In the genomic region with DNA sequence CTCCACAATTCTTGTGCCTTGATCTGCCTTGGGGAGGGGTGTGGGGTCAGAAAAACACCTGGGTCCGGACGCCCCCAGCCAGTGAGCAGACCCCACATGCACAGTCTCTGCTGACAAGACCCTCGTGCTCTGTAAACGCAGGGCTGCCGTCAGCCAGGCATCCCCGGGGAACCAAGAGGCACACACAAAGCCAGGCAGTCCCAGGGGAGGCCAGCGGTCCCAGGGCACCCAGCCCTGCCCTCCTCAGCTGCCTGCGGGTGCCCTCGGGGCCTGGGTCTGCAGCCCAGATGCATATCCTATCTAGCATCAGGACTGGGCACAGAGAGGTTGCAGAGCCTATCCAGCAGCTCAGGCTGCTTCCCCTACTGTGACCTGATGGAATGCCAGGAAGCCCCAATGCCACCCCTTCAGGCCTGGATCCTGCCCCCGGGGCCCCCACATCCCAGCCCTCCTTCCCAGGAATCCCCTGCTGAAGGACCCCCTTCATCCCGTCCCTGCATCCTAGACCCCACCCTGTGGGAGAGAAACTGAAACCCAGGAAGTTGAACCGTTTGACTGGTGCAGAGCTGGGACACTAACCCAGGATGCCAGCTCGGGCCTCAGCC, we compare ENCODE assay signal across 20 cellular contexts.
"Had no signal": no experiment of that assay in that cellular context is flagged by ENCODE, and none has a peak within 500 bp of the region (broad histone marks: within the 10 kb centered on the region; RNA-seq: fewer than 3 reads in every experiment).

No MANE protein-coding gene starts in this region.

- DNase-seq: activated CD4-positive, alpha-beta T cell treated with anti-CD3 and anti-CD28 coated beads for 1 hour; activated CD4-positive, alpha-beta T cell treated with anti-CD3 and anti-CD28 coated beads, Interleukin-2, amount 50 U/mL, for 4 hours; activated CD8-positive, alpha-beta memory T cell treated with anti-CD3 and anti-CD28 coated beads for 24 hours; activated CD8-positive, alpha-beta memory T cell treated with anti-CD3 and anti-CD28 coated beads, Interleukin-2, amount 50 U/mL, for 48 hours; activated naive CD4-positive, alpha-beta T cell treated with Interleukin-2 at 50 U/mL for 16 hours; activated T-cell treated with anti-CD3 and anti-CD28 coated beads, Interleukin-2, amount 50 U/mL, for 4 hours; heart right ventricle; mammary epithelial cell; psoas muscle; stimulated activated CD4-positive, alpha-beta T cell treated with anti-CD3 and anti-CD28 coated beads, Interleukin-2, amount 100 ng/mL, for 24 hours; stimulated activated naive CD8-positive, alpha-beta T cell treated with anti-CD3 and anti-CD28 coated beads, Interleukin-15, amount 100 ng/mL, for 72 hours; T-helper 9 cell; tibial artery had no signal

- H3K27ac ChIP-seq: epithelial cell of prostate, heart right ventricle, left lung, pancreas, psoas muscle, tibial artery had no signal

- H3K36me3 Mint-ChIP-seq: mesothelial cell of epicardium; natural killer cell treated with Interleukin-12 subunit alpha and Interleukin-12 subunit beta and Interleukin-15 and Interleukin-18, amount 100 ng/mL, for 72 hours; stimulated activated effector memory CD8-positive, alpha-beta T cell treated with anti-CD3 and anti-CD28 coated beads, Interleukin-12 subunit alpha, Interleukin-12 subunit beta, amount 100 ng/mL, for 72 hours had no signal

- H3K36me3 ChIP-seq: heart right ventricle, left lung, pancreas, tibial artery had no signal

- H3K4me1 ChIP-seq: pancreas, psoas muscle had no signal

- H3K4me3 Mint-ChIP-seq: activated T-cell treated with anti-CD3 and anti-CD28 coated beads, Interleukin-2, amount 50 U/mL, for 4 hours; mesothelial cell of epicardium; natural killer cell treated with Interleukin-12 subunit alpha and Interleukin-12 subunit beta and Interleukin-15 and Interleukin-18, amount 100 ng/mL, for 72 hours; stimulated activated effector memory CD8-positive, alpha-beta T cell treated with anti-CD3 and anti-CD28 coated beads, Interleukin-12 subunit alpha, Interleukin-12 subunit beta, amount 100 ng/mL, for 72 hours; stimulated activated naive CD8-positive, alpha-beta T cell treated with anti-CD3 and anti-CD28 coated beads, Interleukin-15, amount 100 ng/mL, for 72 hours had no signal

- H3K9me3 Mint-ChIP-seq: activated T-cell treated with anti-CD3 and anti-CD28 coated beads, Interleukin-2, amount 50 U/mL, for 4 hours; activated T-helper 2 cell treated with anti-CD3 and anti-CD28 coated beads, Interferon-gamma antibody, Interleukin-2, Interleukin-4, amounts not matched to agents 10 μg/mL and 5 μg/mL and 100 μg/mL, durations not matched to agents 14 hours and 24 hours and 36 hours; mesothelial cell of epicardium; natural killer cell treated with Interleukin-12 subunit alpha and Interleukin-12 subunit beta and Interleukin-15 and Interleukin-18, amount 100 ng/mL, for 72 hours; stimulated activated effector memory CD8-positive, alpha-beta T cell treated with anti-CD3 and anti-CD28 coated beads, Interleukin-12 subunit alpha, Interleukin-12 subunit beta, amount 100 ng/mL, for 72 hours had no signal

- H3K4me3 ChIP-seq: heart right ventricle, left lung, pancreas, psoas muscle, tibial artery had no signal

- H3K9me3 ChIP-seq: pancreas, psoas muscle had no signal

- H3K27ac Mint-ChIP-seq: activated T-helper 2 cell treated with anti-CD3 and anti-CD28 coated beads, Interferon-gamma antibody, Interleukin-2, Interleukin-4, amounts not matched to agents 10 μg/mL and 5 μg/mL and 100 μg/mL, durations not matched to agents 14 hours and 24 hours and 36 hours; mesothelial cell of epicardium; natural killer cell treated with Interleukin-12 subunit alpha and Interleukin-12 subunit beta and Interleukin-15 and Interleukin-18, amount 100 ng/mL, for 72 hours; stimulated activated effector memory CD8-positive, alpha-beta T cell treated with anti-CD3 and anti-CD28 coated beads, Interleukin-12 subunit alpha, Interleukin-12 subunit beta, amount 100 ng/mL, for 72 hours; stimulated activated naive CD8-positive, alpha-beta T cell treated with anti-CD3 and anti-CD28 coated beads, Interleukin-15, amount 100 ng/mL, for 72 hours had no signal

- ATAC-seq: activated T-cell treated with anti-CD3 and anti-CD28 coated beads, Interleukin-2, amount 50 U/mL, for 4 hours; heart right ventricle; left lung; natural killer cell treated with Interleukin-12 subunit alpha and Interleukin-12 subunit beta and Interleukin-15 and Interleukin-18, amount 100 ng/mL, for 72 hours; pancreas; psoas muscle; stimulated activated effector memory CD8-positive, alpha-beta T cell treated with anti-CD3 and anti-CD28 coated beads, Interleukin-12 subunit alpha, Interleukin-12 subunit beta, amount 100 ng/mL, for 72 hours; stimulated activated naive CD8-positive, alpha-beta T cell treated with anti-CD3 and anti-CD28 coated beads, Interleukin-15, amount 100 ng/mL, for 72 hours had no signal
